In the genomic region with DNA sequence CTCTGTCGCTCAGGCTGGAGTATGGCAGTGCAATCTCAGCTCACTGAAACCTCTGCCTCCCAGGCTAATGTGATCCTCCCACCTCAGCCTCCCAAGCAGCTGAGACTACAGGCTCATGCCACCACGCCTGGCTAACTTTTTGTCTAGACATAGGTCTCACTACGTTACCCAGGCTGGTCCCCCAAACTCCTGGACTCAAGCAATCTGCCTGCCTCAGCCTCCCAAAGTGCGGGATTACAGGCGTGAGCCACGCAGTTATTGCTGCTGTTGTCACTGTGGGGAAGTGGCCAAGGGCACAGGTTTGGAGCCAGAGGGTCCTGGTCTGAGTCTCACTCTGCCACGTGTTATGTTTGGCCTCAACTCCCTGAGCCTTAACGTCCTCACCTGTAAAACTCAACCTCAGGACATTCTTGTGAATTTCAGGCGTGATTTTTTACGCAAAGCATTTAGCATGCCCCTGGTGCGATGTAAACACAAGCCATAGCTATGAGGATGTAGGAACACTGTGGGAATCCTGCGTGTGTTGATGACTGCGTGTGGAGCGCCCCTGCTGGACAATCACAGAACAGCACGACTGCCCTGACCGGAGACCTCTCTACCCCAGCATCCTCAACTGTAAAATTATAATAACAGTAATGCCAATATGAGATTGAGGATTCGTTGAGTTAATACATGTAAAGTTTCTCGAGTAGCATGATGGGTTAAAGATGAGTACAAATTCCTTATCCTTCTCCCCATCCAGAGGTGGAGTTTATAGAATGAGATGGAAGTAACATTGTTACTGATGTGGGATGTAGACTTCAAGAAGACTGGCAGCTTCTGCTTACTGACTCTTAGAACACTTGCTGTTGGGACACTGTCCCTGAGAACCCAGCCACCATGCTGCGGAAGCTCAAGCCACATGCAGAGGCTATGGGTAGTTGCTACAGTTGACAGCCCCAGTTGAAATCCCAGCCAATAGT, we compare ENCODE assay signal across 8 cellular contexts. TPM values are rescaled to one million over a fixed set of nuclear protein-coding genes. Genes with fewer than 3 reads are reported as not detected.
DNase-seq lines count a peak whose midpoint lies in the region; ATAC-seq, FAIRE-seq and TF ChIP-seq lines count a peak whose summit lies in the region.

No MANE protein-coding gene starts in this region.

- TF ChIP-seq CTCF in GM12875 (IDR thresholded peaks at IDR 0.05; ENCODE audit: borderline replicate concordance, insufficient read depth, low read depth, low read length) (peak; percentile 94), foreskin fibroblast (IDR thresholded peaks at IDR 0.05; ENCODE audit: low read depth, low read length) (peak; percentile 96)

- ATAC-seq in HG03469 (IDR thresholded peaks at IDR 0.05; ENCODE audit: unreplicated experiment) = no peak

- FAIRE-seq in GM19239 (lab: Jason Lieb, UNC) = no peak

- peak; percentile 74 for DNase-seq in OCI-M1 (lab: John Stamatoyannopoulos, UW)
- peak; percentile 33 for DNase-seq in activated T-helper 1 cell treated with Interleukin-2 at 50 U/mL for 16 hours (ENCODE audit: low read depth)
- peak in 1 of 2 donors; percentile 72 for DNase-seq in foreskin fibroblast
- DNase-seq in renal cortical epithelial cell (ENCODE audit: low read depth) = peak; percentile 9
- no peak for DNase-seq in GM19239 (ENCODE audit: insufficient read length, low spot score)
- DNase-seq in KG1 (lab: John Stamatoyannopoulos, UW) = no peak

- no peak overlapping the region for H3K4me3 ChIP-seq in GM12875 (ENCODE audit: low read depth, low read length)
- no peak overlapping the region for H3K4me3 ChIP-seq in foreskin fibroblast (ENCODE audit: low read depth in 1 of 2, low read length in 2 of 2)

RNA-seq across cellular contexts. Expression of a gene that starts 41.8 kb away (rescaled TPM):
- 0.35 and 0.85 TPM in 2 replicates for total RNA-seq in renal cortical epithelial cell

Comparison
In these comparisons a context has a peak if more than half of its experiments do, and no peak if none do; other contexts are left out.
1. DNase-seq: peak in OCI-M1 (single experiment), activated T-helper 1 cell treated with Interleukin-2 at 50 U/mL for 16 hours (single experiment) and renal cortical epithelial cell (single experiment); none in GM19239 (single experiment) and KG1 (single experiment).